1 cellular context compared by ENCODE assay signal in the genomic region with DNA sequence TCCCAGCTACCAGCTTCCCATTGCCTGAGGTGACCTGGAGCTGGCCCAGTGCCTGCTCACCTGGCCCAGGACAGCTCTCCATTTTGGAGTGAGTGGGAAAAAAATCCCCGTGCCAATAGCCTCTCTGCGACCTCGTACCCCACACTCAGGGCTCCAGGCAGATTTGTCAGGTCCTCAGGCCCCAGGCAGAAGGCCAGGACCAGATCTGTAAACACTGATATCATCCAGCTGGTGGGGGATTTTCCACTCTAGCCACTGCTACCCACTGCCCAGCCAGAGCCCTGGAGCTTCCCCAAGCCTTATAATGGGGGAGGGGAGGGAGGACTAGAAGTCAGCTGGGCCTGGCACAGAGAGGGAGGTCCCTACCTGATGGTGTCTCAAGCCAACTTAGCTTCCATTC.
TF ChIP-seq lines count a peak whose summit lies in the region.

No MANE protein-coding gene starts in this region.

TF ChIP-seq in HepG2, 621 proteins besides CTCF, POLR2A, EP300 and RAD21 (continues in another document):
- TF ChIP-seq ZFX (CRISPR knock-in tag; IDR thresholded peaks at IDR 0.05; ENCODE audit: low read depth) (peak; percentile 54; the same call in 1 of the 2 replicates), PCBP1 (IDR thresholded peaks at IDR 0.05; ENCODE audit: borderline replicate concordance, low read depth, low read length) (peak; percentile 79; the same call in 1 of the 2 replicates), SALL2 (CRISPR knock-in tag; IDR thresholded peaks at IDR 0.05) (peak; percentile 44; the same call in 1 of the 2 replicates), ZMYM4 (CRISPR knock-in tag; IDR thresholded peaks at IDR 0.05) (0 out of 2 replicates have a peak, but pooled peaks have one; percentile 21), ZFP62 (CRISPR knock-in tag; IDR thresholded peaks at IDR 0.05) (no peak), NCOA2 (CRISPR knock-in tag; IDR thresholded peaks at IDR 0.05) (peak; percentile 56), CHCHD3 (CRISPR knock-in tag; IDR thresholded peaks at IDR 0.05) (no peak), KDM2A (CRISPR knock-in tag; IDR thresholded peaks at IDR 0.05; ENCODE audit: borderline replicate concordance, low read depth) (0 out of 2 replicates have a peak, but pooled peaks have one; percentile 40), DR1 (CRISPR knock-in tag; IDR thresholded peaks at IDR 0.05) (no peak), STAG1 (CRISPR knock-in tag; IDR thresholded peaks at IDR 0.05) (no peak), ZFY (CRISPR knock-in tag; IDR thresholded peaks at IDR 0.05) (peak; percentile 66), ZNF530 (CRISPR knock-in tag; IDR thresholded peaks at IDR 0.05; ENCODE audit: low read depth) (no peak), ZNF296 (CRISPR knock-in tag; conservative IDR thresholded peaks at IDR 0.05) (no peak), HOXD1 (CRISPR knock-in tag; IDR thresholded peaks at IDR 0.05) (no peak), ZNF570 (CRISPR knock-in tag; IDR thresholded peaks at IDR 0.05; ENCODE audit: borderline replicate concordance) (no peak), HOXA3 (CRISPR knock-in tag; IDR thresholded peaks at IDR 0.05) (peak; percentile 39; the same call in 1 of the 2 replicates), BRD4 (CRISPR knock-in tag; IDR thresholded peaks at IDR 0.05) (peak; percentile 70; the same call in 1 of the 2 replicates), PHB2 (IDR thresholded peaks at IDR 0.05; ENCODE audit: partially characterized antibody) (no peak), ZSCAN31 (CRISPR knock-in tag; IDR thresholded peaks at IDR 0.05; ENCODE audit: low read depth) (no peak), ZNF17 (CRISPR knock-in tag; IDR thresholded peaks at IDR 0.05) (no peak), GATAD2A (CRISPR knock-in tag; IDR thresholded peaks at IDR 0.05) (peak; percentile 64; the same call in 1 of the 2 replicates), RARA (CRISPR knock-in tag; IDR thresholded peaks at IDR 0.05) (0 out of 2 replicates have a peak, but pooled peaks have one; percentile 20), POLR2G (IDR thresholded peaks at IDR 0.05; ENCODE audit: low read depth, low read length) (peak; percentile 69), FOXK1 (CRISPR knock-in tag; IDR thresholded peaks at IDR 0.05; ENCODE audit: borderline replicate concordance, low read depth) (peak; percentile 31; the same call in 1 of the 2 replicates), PHF20 (CRISPR knock-in tag; IDR thresholded peaks at IDR 0.05) (no peak)
- TF ChIP-seq, protein P1, sequence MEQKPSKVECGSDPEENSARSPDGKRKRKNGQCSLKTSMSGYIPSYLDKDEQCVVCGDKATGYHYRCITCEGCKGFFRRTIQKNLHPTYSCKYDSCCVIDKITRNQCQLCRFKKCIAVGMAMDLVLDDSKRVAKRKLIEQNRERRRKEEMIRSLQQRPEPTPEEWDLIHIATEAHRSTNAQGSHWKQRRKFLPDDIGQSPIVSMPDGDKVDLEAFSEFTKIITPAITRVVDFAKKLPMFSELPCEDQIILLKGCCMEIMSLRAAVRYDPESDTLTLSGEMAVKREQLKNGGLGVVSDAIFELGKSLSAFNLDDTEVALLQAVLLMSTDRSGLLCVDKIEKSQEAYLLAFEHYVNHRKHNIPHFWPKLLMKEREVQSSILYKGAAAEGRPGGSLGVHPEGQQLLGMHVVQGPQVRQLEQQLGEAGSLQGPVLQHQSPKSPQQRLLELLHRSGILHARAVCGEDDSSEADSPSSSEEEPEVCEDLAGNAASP (CRISPR knock-in tag; IDR thresholded peaks at IDR 0.05; ENCODE audit: borderline replicate concordance), result peak; percentile 28; the same call in 1 of the 2 replicates
- TF ChIP-seq, protein P2, sequence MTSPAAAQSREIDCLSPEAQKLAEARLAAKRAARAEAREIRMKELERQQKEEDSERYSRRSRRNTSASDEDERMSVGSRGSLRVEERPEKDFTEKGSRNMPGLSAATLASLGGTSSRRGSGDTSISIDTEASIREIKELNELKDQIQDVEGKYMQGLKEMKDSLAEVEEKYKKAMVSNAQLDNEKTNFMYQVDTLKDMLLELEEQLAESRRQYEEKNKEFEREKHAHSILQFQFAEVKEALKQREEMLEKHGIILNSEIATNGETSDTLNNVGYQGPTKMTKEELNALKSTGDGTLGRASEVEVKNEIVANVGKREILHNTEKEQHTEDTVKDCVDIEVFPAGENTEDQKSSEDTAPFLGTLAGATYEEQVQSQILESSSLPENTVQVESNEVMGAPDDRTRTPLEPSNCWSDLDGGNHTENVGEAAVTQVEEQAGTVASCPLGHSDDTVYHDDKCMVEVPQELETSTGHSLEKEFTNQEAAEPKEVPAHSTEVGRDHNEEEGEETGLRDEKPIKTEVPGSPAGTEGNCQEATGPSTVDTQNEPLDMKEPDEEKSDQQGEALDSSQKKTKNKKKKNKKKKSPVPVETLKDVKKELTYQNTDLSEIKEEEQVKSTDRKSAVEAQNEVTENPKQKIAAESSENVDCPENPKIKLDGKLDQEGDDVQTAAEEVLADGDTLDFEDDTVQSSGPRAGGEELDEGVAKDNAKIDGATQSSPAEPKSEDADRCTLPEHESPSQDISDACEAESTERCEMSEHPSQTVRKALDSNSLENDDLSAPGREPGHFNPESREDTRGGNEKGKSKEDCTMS (CRISPR knock-in tag; conservative IDR thresholded peaks at IDR 0.05), result no peak
- TF ChIP-seq, protein P3, sequence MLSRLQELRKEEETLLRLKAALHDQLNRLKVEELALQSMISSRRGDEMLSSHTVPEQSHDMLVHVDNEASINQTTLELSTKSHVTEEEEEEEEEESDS (CRISPR knock-in tag; IDR thresholded peaks at IDR 0.05; ENCODE audit: borderline replicate concordance), result no peak
- TF ChIP-seq, protein P4, sequence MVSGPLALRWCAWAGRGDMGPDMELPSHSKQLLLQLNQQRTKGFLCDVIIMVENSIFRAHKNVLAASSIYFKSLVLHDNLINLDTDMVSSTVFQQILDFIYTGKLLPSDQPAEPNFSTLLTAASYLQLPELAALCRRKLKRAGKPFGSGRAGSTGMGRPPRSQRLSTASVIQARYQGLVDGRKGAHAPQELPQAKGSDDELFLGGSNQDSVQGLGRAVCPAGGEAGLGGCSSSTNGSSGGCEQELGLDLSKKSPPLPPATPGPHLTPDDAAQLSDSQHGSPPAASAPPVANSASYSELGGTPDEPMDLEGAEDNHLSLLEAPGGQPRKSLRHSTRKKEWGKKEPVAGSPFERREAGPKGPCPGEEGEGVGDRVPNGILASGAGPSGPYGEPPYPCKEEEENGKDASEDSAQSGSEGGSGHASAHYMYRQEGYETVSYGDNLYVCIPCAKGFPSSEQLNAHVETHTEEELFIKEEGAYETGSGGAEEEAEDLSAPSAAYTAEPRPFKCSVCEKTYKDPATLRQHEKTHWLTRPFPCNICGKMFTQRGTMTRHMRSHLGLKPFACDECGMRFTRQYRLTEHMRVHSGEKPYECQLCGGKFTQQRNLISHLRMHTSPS (CRISPR knock-in tag; IDR thresholded peaks at IDR 0.05; ENCODE audit: low read depth), result peak; percentile 70; the same call in 1 of the 2 replicates
- TF ChIP-seq, protein P5, sequence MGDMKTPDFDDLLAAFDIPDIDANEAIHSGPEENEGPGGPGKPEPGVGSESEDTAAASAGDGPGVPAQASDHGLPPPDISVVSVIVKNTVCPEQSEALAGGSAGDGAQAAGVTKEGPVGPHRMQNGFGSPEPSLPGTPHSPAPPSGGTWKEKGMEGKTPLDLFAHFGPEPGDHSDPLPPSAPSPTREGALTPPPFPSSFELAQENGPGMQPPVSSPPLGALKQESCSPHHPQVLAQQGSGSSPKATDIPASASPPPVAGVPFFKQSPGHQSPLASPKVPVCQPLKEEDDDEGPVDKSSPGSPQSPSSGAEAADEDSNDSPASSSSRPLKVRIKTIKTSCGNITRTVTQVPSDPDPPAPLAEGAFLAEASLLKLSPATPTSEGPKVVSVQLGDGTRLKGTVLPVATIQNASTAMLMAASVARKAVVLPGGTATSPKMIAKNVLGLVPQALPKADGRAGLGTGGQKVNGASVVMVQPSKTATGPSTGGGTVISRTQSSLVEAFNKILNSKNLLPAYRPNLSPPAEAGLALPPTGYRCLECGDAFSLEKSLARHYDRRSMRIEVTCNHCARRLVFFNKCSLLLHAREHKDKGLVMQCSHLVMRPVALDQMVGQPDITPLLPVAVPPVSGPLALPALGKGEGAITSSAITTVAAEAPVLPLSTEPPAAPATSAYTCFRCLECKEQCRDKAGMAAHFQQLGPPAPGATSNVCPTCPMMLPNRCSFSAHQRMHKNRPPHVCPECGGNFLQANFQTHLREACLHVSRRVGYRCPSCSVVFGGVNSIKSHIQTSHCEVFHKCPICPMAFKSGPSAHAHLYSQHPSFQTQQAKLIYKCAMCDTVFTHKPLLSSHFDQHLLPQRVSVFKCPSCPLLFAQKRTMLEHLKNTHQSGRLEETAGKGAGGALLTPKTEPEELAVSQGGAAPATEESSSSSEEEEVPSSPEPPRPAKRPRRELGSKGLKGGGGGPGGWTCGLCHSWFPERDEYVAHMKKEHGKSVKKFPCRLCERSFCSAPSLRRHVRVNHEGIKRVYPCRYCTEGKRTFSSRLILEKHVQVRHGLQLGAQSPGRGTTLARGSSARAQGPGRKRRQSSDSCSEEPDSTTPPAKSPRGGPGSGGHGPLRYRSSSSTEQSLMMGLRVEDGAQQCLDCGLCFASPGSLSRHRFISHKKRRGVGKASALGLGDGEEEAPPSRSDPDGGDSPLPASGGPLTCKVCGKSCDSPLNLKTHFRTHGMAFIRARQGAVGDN (CRISPR knock-in tag; IDR thresholded peaks at IDR 0.05), result peak; percentile 51
- TF ChIP-seq, protein P6, sequence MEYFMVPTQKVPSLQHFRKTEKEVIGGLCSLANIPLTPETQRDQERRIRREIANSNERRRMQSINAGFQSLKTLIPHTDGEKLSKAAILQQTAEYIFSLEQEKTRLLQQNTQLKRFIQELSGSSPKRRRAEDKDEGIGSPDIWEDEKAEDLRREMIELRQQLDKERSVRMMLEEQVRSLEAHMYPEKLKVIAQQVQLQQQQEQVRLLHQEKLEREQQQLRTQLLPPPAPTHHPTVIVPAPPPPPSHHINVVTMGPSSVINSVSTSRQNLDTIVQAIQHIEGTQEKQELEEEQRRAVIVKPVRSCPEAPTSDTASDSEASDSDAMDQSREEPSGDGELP (IDR thresholded peaks at IDR 0.05; ENCODE audit: borderline replicate concordance, low read depth), result peak; percentile 84
- TF ChIP-seq, protein P7, sequence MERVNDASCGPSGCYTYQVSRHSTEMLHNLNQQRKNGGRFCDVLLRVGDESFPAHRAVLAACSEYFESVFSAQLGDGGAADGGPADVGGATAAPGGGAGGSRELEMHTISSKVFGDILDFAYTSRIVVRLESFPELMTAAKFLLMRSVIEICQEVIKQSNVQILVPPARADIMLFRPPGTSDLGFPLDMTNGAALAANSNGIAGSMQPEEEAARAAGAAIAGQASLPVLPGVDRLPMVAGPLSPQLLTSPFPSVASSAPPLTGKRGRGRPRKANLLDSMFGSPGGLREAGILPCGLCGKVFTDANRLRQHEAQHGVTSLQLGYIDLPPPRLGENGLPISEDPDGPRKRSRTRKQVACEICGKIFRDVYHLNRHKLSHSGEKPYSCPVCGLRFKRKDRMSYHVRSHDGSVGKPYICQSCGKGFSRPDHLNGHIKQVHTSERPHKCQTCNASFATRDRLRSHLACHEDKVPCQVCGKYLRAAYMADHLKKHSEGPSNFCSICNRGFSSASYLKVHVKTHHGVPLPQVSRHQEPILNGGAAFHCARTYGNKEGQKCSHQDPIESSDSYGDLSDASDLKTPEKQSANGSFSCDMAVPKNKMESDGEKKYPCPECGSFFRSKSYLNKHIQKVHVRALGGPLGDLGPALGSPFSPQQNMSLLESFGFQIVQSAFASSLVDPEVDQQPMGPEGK (CRISPR knock-in tag; IDR thresholded peaks at IDR 0.05), result peak; percentile 61
- TF ChIP-seq, protein P8, sequence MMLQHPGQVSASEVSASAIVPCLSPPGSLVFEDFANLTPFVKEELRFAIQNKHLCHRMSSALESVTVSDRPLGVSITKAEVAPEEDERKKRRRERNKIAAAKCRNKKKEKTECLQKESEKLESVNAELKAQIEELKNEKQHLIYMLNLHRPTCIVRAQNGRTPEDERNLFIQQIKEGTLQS (CRISPR knock-in tag; IDR thresholded peaks at IDR 0.05), result no peak
- TF ChIP-seq, protein P9, sequence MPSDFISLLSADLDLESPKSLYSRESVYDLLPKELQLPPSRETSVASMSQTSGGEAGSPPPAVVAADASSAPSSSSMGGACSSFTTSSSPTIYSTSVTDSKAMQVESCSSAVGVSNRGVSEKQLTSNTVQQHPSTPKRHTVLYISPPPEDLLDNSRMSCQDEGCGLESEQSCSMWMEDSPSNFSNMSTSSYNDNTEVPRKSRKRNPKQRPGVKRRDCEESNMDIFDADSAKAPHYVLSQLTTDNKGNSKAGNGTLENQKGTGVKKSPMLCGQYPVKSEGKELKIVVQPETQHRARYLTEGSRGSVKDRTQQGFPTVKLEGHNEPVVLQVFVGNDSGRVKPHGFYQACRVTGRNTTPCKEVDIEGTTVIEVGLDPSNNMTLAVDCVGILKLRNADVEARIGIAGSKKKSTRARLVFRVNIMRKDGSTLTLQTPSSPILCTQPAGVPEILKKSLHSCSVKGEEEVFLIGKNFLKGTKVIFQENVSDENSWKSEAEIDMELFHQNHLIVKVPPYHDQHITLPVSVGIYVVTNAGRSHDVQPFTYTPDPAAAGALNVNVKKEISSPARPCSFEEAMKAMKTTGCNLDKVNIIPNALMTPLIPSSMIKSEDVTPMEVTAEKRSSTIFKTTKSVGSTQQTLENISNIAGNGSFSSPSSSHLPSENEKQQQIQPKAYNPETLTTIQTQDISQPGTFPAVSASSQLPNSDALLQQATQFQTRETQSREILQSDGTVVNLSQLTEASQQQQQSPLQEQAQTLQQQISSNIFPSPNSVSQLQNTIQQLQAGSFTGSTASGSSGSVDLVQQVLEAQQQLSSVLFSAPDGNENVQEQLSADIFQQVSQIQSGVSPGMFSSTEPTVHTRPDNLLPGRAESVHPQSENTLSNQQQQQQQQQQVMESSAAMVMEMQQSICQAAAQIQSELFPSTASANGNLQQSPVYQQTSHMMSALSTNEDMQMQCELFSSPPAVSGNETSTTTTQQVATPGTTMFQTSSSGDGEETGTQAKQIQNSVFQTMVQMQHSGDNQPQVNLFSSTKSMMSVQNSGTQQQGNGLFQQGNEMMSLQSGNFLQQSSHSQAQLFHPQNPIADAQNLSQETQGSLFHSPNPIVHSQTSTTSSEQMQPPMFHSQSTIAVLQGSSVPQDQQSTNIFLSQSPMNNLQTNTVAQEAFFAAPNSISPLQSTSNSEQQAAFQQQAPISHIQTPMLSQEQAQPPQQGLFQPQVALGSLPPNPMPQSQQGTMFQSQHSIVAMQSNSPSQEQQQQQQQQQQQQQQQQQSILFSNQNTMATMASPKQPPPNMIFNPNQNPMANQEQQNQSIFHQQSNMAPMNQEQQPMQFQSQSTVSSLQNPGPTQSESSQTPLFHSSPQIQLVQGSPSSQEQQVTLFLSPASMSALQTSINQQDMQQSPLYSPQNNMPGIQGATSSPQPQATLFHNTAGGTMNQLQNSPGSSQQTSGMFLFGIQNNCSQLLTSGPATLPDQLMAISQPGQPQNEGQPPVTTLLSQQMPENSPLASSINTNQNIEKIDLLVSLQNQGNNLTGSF (CRISPR knock-in tag; IDR thresholded peaks at IDR 0.05), result 0 out of 2 replicates have a peak, but pooled peaks have one; percentile 35
- TF ChIP-seq, protein P10, sequence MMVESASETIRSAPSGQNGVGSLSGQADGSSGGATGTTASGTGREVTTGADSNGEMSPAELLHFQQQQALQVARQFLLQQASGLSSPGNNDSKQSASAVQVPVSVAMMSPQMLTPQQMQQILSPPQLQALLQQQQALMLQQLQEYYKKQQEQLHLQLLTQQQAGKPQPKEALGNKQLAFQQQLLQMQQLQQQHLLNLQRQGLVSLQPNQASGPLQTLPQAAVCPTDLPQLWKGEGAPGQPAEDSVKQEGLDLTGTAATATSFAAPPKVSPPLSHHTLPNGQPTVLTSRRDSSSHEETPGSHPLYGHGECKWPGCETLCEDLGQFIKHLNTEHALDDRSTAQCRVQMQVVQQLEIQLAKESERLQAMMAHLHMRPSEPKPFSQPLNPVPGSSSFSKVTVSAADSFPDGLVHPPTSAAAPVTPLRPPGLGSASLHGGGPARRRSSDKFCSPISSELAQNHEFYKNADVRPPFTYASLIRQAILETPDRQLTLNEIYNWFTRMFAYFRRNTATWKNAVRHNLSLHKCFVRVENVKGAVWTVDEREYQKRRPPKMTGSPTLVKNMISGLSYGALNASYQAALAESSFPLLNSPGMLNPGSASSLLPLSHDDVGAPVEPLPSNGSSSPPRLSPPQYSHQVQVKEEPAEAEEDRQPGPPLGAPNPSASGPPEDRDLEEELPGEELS (CRISPR knock-in tag; IDR thresholded peaks at IDR 0.05), result 0 out of 2 replicates have a peak, but pooled peaks have one; percentile 33
